In the genomic region with DNA sequence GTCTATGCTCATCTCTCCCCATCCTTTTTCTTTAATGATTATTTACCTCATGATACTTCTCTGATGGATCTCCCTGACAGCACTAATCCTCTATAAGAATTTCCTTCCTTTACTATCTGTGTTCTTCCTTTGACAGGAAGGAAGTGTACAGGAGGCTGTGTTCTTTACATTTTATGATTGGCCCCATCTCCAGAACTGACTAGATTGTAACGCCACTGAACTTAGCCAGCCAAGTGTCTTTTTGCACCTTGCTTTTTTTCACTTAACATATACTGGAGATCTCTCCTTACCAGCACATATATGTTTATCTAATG, we compare ENCODE assay signal across 28 cellular contexts. TPM values are rescaled to one million over a fixed set of nuclear protein-coding genes. Genes with fewer than 3 reads are reported as not detected.
"Had no signal": no experiment of that assay in that cellular context is flagged by ENCODE, and none has a peak within 500 bp of the region (broad histone marks: within the 10 kb centered on the region; RNA-seq: fewer than 3 reads in every experiment).

No MANE protein-coding gene starts in this region.

- H3K9me3 Mint-ChIP-seq: activated T-cell treated with anti-CD3 and anti-CD28 coated beads, Interleukin-2, amount 50 U/mL, for 24 hours; activated T-helper 1 cell treated with anti-CD3 and anti-CD28 coated beads, Interleukin-12 subunit alpha, Interleukin-12 subunit beta, Interleukin-2, Interleukin-4 antibody, amounts not matched to agents 30 ng/mL and 10 ng/mL and 1 ng/mL, durations not matched to agents 14 hours and 24 hours and 36 hours had no signal

- H3K4me3 ChIP-seq: ascending aorta, body of pancreas had no signal

- H3K4me2 ChIP-seq: SK-N-SH had no signal

- FAIRE-seq: bronchial epithelial cell had no signal

- H3K36me3 ChIP-seq: ascending aorta had no signal

- H3K27ac Mint-ChIP-seq: activated CD8-positive, alpha-beta T cell treated with anti-CD3 and anti-CD28 coated beads, Interleukin-2, amount 10 ng/mL, durations not matched to agents 7 days and 5 days; activated naive CD4-positive, alpha-beta T cell treated with anti-CD3 and anti-CD28 coated beads, Interleukin-2, amount 50 U/mL, for 72 hours; activated naive CD8-positive, alpha-beta T cell treated with anti-CD3 and anti-CD28 coated beads, Interleukin-2, amount 50 U/mL, for 24 hours; activated T-cell treated with anti-CD3 and anti-CD28 coated beads, Interleukin-2, amount 50 U/mL, for 24 hours; activated T-helper 1 cell treated with anti-CD3 and anti-CD28 coated beads, Interleukin-12 subunit alpha, Interleukin-12 subunit beta, Interleukin-2, Interleukin-4 antibody, amounts not matched to agents 30 ng/mL and 10 ng/mL and 1 ng/mL, durations not matched to agents 14 hours and 24 hours and 36 hours had no signal

- H3K9me2 ChIP-seq: SK-N-SH had no signal

- H3K27ac ChIP-seq: ascending aorta, body of pancreas had no signal

- H3K36me3 Mint-ChIP-seq: WTC11 had no signal

- H3K27me3 ChIP-seq: ascending aorta, body of pancreas had no signal

- H3K9ac ChIP-seq: SK-N-SH had no signal

- H3K4me3 Mint-ChIP-seq: activated CD8-positive, alpha-beta T cell treated with anti-CD3 and anti-CD28 coated beads, Interleukin-2, amount 10 ng/mL, durations not matched to agents 7 days and 5 days; activated naive CD8-positive, alpha-beta T cell treated with anti-CD3 and anti-CD28 coated beads, Interleukin-2, amount 50 U/mL, for 24 hours; activated T-cell treated with anti-CD3 and anti-CD28 coated beads, Interleukin-2, amount 50 U/mL, for 24 hours; activated T-helper 1 cell treated with anti-CD3 and anti-CD28 coated beads, Interleukin-12 subunit alpha, Interleukin-12 subunit beta, Interleukin-2, Interleukin-4 antibody, amounts not matched to agents 30 ng/mL and 10 ng/mL and 1 ng/mL, durations not matched to agents 14 hours and 24 hours and 36 hours; WTC11 had no signal

- H3K9me3 ChIP-seq: ascending aorta, body of pancreas, SK-N-SH had no signal

- DNase-seq: activated CD4-positive, alpha-beta T cell treated with anti-CD3 and anti-CD28 coated beads for 48 hours; activated CD4-positive, alpha-beta T cell treated with anti-CD3 and anti-CD28 coated beads, Interleukin-2, amount 50 U/mL, for 4 hours; activated CD4-positive, CD25-positive, alpha-beta regulatory T cell treated with anti-CD3 and anti-CD28 coated beads, Interleukin-2, amount 50 U/mL, for 72 hours; activated CD8-positive, alpha-beta memory T cell treated with anti-CD3 and anti-CD28 coated beads, Interleukin-2, amount 50 U/mL, for 48 hours; activated CD8-positive, alpha-beta T cell treated with anti-CD3 and anti-CD28 coated beads, Interleukin-2, amount 10 ng/mL, durations not matched to agents 7 days and 5 days; activated effector memory CD4-positive, alpha-beta T cell treated with Interleukin-2 at 50 U/mL for 16 hours; activated naive CD4-positive, alpha-beta T cell; activated naive CD8-positive, alpha-beta T cell treated with anti-CD3 and anti-CD28 coated beads, Interleukin-2, amount 50 U/mL, for 24 hours; activated T-cell treated with anti-CD3 and anti-CD28 coated beads, Interleukin-2, amount 50 U/mL, for 24 hours; amniotic stem cell; body of pancreas; central memory CD4-positive, alpha-beta T cell; NCI-H1092; NCI-H1417; NCI-H1930; NCI-H2171 treated with DMSO at 0.1 percent for 48 hours; NCI-H345; NCI-H510A; NCI-H526 treated with DMSO at 0.1 percent for 48 hours; NCI-H82; SK-N-SH had no signal

- ATAC-seq: activated CD8-positive, alpha-beta T cell treated with anti-CD3 and anti-CD28 coated beads, Interleukin-2, amount 10 ng/mL, durations not matched to agents 7 days and 5 days; activated naive CD4-positive, alpha-beta T cell treated with anti-CD3 and anti-CD28 coated beads, Interleukin-2, amount 50 U/mL, for 72 hours; activated naive CD8-positive, alpha-beta T cell treated with anti-CD3 and anti-CD28 coated beads, Interleukin-2, amount 50 U/mL, for 24 hours; body of pancreas; Right ventricle myocardium inferior; WTC11 had no signal

RNA-seq across cellular contexts. Expression of a gene that starts 3.9 kb away (rescaled TPM):
- total RNA-seq: OCI-LY7 had no signal
